In genomic region chr17:78315355-78316114, GRCh38 we compare ENCODE assay signal across 8 cellular contexts. TPM values are rescaled to one million over a fixed set of nuclear protein-coding genes. Genes with fewer than 3 reads are reported as not detected.
DNase-seq lines count a peak whose midpoint lies in the region; ATAC-seq, FAIRE-seq and TF ChIP-seq lines count a peak whose summit lies in the region.

No MANE protein-coding gene starts in this region.

- no peaks in the 10 kb centered on the region for H3K36me3 Mint-ChIP-seq in T-helper 2 cell treated with Interferon-gamma antibody and Interleukin-4, amounts not matched to agents 5 μg/mL and 100 μg/mL, for 36 hours (ENCODE audit: low read depth)

- WGBS in body of pancreas, 2 donors: 21 to 30% methylated on average over 11 to 12 of the region's 12 CpGs

- FAIRE-seq in GM19239 (lab: Jason Lieb, UNC) (peak; percentile 92), kidney (lab: Jason Lieb, UNC) (no peak)

- H3K27ac Mint-ChIP-seq in T-helper 2 cell treated with Interferon-gamma antibody and Interleukin-4, amounts not matched to agents 5 μg/mL and 100 μg/mL, for 36 hours: peak overlapping the region; percentile 77

- H3K36me3 ChIP-seq in body of pancreas (replicated peaks in 1 of 2; ENCODE audit: insufficient read depth in 1 of 2, low read depth in 2 of 2) (no peaks in the 10 kb centered on the region), kidney (ENCODE audit: control insufficient read depth in 1 of 2, insufficient read depth in 2 of 2, low read length in 2 of 2) (no peaks in the 10 kb centered on the region)

- H3K4me1 Mint-ChIP-seq in T-helper 2 cell treated with Interferon-gamma antibody and Interleukin-4, amounts not matched to agents 5 μg/mL and 100 μg/mL, for 36 hours (ENCODE audit: low read depth): peaks cover 23% of the 10 kb centered on the region

- peak in 1 of 7 experiments; percentile 7 for TF ChIP-seq CTCF in body of pancreas (IDR thresholded peaks at IDR 0.05)
- TF ChIP-seq CTCF in kidney (IDR thresholded peaks at IDR 0.05; ENCODE audit: borderline replicate concordance, extremely low read depth, insufficient read depth): no peak

- TF ChIP-seq POLR2A in body of pancreas (IDR thresholded peaks at IDR 0.05): peak in 1 of 3 donors; percentile 2

- intact Hi-C loops in body of pancreas (cut with DNase I): no loop called here
- intact Hi-C loops in kidney (cut with DNase I): no loop called here

- H3K4me1 ChIP-seq in body of pancreas (peaks cover 48% of the 10 kb centered on the region), kidney (ENCODE audit: control insufficient read depth in 1 of 2, insufficient read depth in 1 of 2, low read depth in 1 of 2, low read length in 2 of 2) (peaks cover 16 to 23% of the 10 kb centered on the region in 2 donors)

- H3K9ac ChIP-seq in kidney (ENCODE audit: low read length in 2 of 2): peak overlapping the region in 1 of 2 donors; percentile 41

- peaks cover 19% of the 10 kb centered on the region for H3K27me3 Mint-ChIP-seq in T-helper 2 cell treated with Interferon-gamma antibody and Interleukin-4, amounts not matched to agents 5 μg/mL and 100 μg/mL, for 36 hours (ENCODE audit: low read depth)

- DNase-seq in GM19239 (ENCODE audit: insufficient read length, low spot score): peak; percentile 68
- peak; percentile 62 for DNase-seq in T-helper 2 cell treated with Interferon-gamma antibody and Interleukin-4, amounts not matched to agents 5 μg/mL and 100 μg/mL, for 36 hours (ENCODE audit: low spot score)
- DNase-seq in body of pancreas: peak; percentile 49 to 81 (median 70)
- DNase-seq in kidney: peak; percentile 97
- DNase-seq in stimulated activated CD4-positive, alpha-beta T cell treated with anti-CD3 and anti-CD28 coated beads, Interleukin-4, amount 100 ng/mL, for 1 hour: peak; percentile 71
- no peak for DNase-seq in NCI-H1092 (lab: John Stamatoyannopoulos, UW)
- no peak for DNase-seq in D341Med (ENCODE audit: low spot score)
- no peak for DNase-seq in NCI-H1436 treated with DMSO at 0.1 percent for 48 hours (lab: John Stamatoyannopoulos, UW)

- no peaks in the 10 kb centered on the region for H3K9me3 ChIP-seq in body of pancreas
- no peaks in the 10 kb centered on the region for H3K9me3 ChIP-seq in kidney (ENCODE audit: control insufficient read depth in 1 of 2, low read length in 2 of 2)

- H3K27ac ChIP-seq in body of pancreas (peak overlapping the region; percentile 51 to 84 (median 67)), kidney (ENCODE audit: low read depth in 2 of 2, low read length in 2 of 2) (peak overlapping the region; percentile 85 to 93)

- peak overlapping the region; percentile 45 for H3K4me3 Mint-ChIP-seq in T-helper 2 cell treated with Interferon-gamma antibody and Interleukin-4, amounts not matched to agents 5 μg/mL and 100 μg/mL, for 36 hours

- ATAC-seq in body of pancreas: peak; percentile 30

- H3K27me3 ChIP-seq in body of pancreas: no peaks in the 10 kb centered on the region

- H3K4me3 ChIP-seq in body of pancreas (no peak overlapping the region), kidney (ENCODE audit: low read length in 2 of 2) (no peak overlapping the region)

- H3K9me3 Mint-ChIP-seq in T-helper 2 cell treated with Interferon-gamma antibody and Interleukin-4, amounts not matched to agents 5 μg/mL and 100 μg/mL, for 36 hours: no peaks in the 10 kb centered on the region

RNA-seq across cellular contexts. Expression of gene SOCS3, which starts 44.3 kb away (rescaled TPM):
- total RNA-seq in body of pancreas (10 to 100 TPM; 21.0 to 63.9 TPM), kidney (110 TPM)
- polyA plus RNA-seq in kidney (ENCODE audit: insufficient read depth, low read depth, low replicate concordance): 31.2 TPM

Comparison
In these comparisons a context has a peak if more than half of its experiments do, and no peak if none do; other contexts are left out.
1. DNase-seq: peak in GM19239 (single experiment), T-helper 2 cell treated with Interferon-gamma antibody and Interleukin-4, amounts not matched to agents 5 μg/mL and 100 μg/mL, for 36 hours (single experiment), body of pancreas (4 of 4), kidney (single experiment) and stimulated activated CD4-positive, alpha-beta T cell treated with anti-CD3 and anti-CD28 coated beads, Interleukin-4, amount 100 ng/mL, for 1 hour (single experiment); none in NCI-H1092 (single experiment), D341Med (single experiment) and NCI-H1436 treated with DMSO at 0.1 percent for 48 hours (single experiment).